Comparison of ENCODE assay signal across 1 cellular context in the genomic region with DNA sequence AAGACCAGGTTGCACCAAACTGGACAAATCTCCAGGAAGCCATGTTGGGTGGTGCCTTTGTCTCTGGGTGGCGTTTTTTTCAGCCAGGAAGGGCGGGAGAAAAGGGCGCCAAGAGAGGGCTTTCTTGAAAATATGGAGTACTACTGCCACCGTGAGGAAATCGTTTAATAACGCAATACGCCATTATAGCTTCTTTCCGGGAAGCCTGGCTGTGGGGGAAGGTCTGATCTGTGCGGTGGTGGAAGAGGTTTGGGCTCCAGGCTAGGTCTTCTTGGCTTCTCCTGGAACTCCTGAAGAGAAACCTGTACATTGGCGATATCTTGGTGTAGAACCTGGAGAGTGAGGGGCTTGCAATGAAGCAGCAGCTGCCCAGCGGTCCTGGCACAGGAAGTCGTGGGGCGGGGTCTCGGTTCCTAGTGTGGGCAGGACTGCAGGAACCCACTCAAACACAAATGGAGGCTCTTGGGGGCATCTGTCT.
TF ChIP-seq lines count a peak whose summit lies in the region.

No MANE protein-coding gene starts in this region.

TF ChIP-seq in K562, 482 proteins besides CTCF, POLR2A, EP300 and RAD21 (continued from another document):
- no peak for TF ChIP-seq E2F6 (IDR thresholded peaks at IDR 0.05; ENCODE audit: borderline replicate concordance in 1 of 2, extremely low read depth in 1 of 2, insufficient read depth in 1 of 2, insufficient read length in 1 of 2, low read depth in 1 of 2, low read length in 1 of 2, poor library complexity in 1 of 2, severe bottlenecking in 1 of 2)
